Comparison of ENCODE assay signal across 8 cellular contexts in genomic region chr5:176235155-176235554, GRCh38. TPM values are rescaled to one million over a fixed set of nuclear protein-coding genes. Genes with fewer than 3 reads are reported as not detected.
DNase-seq lines count a peak whose midpoint lies in the region; ATAC-seq and TF ChIP-seq lines count a peak whose summit lies in the region.
"Not testable (repeated sequence)": the region's sequence is repeated elsewhere in the genome, so short reads cannot be mapped to it uniquely, and the experiment has no call there.

No MANE protein-coding gene starts in this region.

- intact Hi-C loops in CD14-positive monocyte (cut with micrococcal nuclease) = not testable (repeated sequence)

- POLR2A ChIA-PET in WTC11 (lab: Charles Lee) = not testable (repeated sequence)

- H3K4me1 Mint-ChIP-seq in CD14-positive monocyte, WTC11: not testable (repeated sequence)

- not testable (repeated sequence) for H3K36me3 Mint-ChIP-seq in CD14-positive monocyte, WTC11

- H3K27ac Mint-ChIP-seq in CD14-positive monocyte, WTC11: not testable (repeated sequence)

- ATAC-seq in GM18868 (IDR thresholded peaks at IDR 0.05; ENCODE audit: unreplicated experiment) (peak; percentile 53), WTC11 (peak; percentile 46)

- not testable (repeated sequence) for H3K4me3 Mint-ChIP-seq in CD14-positive monocyte, WTC11

- DNase-seq in CD14-positive monocyte (ENCODE audit: low spot score); WTC11 (ENCODE audit: low spot score): not testable (repeated sequence)
- DNase-seq in HuH-7.5 (ENCODE audit: low spot score) = peak; percentile 20
- DNase-seq in NCI-H748 (lab: John Stamatoyannopoulos, UW; ENCODE audit: unreplicated experiment) = peak; percentile 74
- peak; percentile 57 to 58 for DNase-seq in cardiac fibroblast (ENCODE audit: low read depth in 2 of 2)
- peak; percentile 16 for DNase-seq in iPS DF 4.7 (ENCODE audit: extremely low read depth, low spot score)
- DNase-seq in renal cortical epithelial cell (ENCODE audit: low read depth) = peak; percentile 50

- H3K27me3 Mint-ChIP-seq in CD14-positive monocyte (ENCODE audit: low read depth in 3 of 3) = peaks cover 0 to 14% (median 2%) of the 10 kb centered on the region in 3 donors
- H3K27me3 Mint-ChIP-seq in WTC11 (ENCODE audit: low read depth) = peaks cover 19% of the 10 kb centered on the region

- peak; percentile 40 for TF ChIP-seq CTCF in CD14-positive monocyte (IDR thresholded peaks at IDR 0.05)
- TF ChIP-seq CTCF in WTC11 (IDR thresholded peaks at IDR 0.05) = peak; percentile 43
- peak; percentile 22 for TF ChIP-seq CTCF in cardiac fibroblast (IDR thresholded peaks at IDR 0.05; ENCODE audit: low read depth, low read length)

- CTCF ChIA-PET in WTC11 (lab: Charles Lee) = not testable (repeated sequence)

- not testable (repeated sequence) for H3K4me3 ChIP-seq in cardiac fibroblast (replicated peaks in 1 of 2; ENCODE audit: low read depth in 2 of 2, low read length in 2 of 2)

- not testable (repeated sequence) for H3K9me3 Mint-ChIP-seq in CD14-positive monocyte, WTC11

RNA-seq across cellular contexts. Expression of gene SIMC1, which starts 3.1 kb away (rescaled TPM):
- 1 to 10 TPM; 2.3 to 3.7 TPM for polyA plus RNA-seq in CD14-positive monocyte
- 16.8 to 18.8 TPM (median 17.9 TPM) in 3 replicates for total RNA-seq in WTC11 (2021)
- 2.3 and 7.0 TPM in 2 replicates for total RNA-seq in renal cortical epithelial cell
